Comparison of ENCODE assay signal across 1 cellular context in genomic region chr7:132783824-132784223, GRCh38.
TF ChIP-seq lines count a peak whose summit lies in the region.

No MANE protein-coding gene starts in this region.

TF ChIP-seq in WTC11, 78 proteins besides CTCF, POLR2A, EP300 and RAD21 (continued from another document):
- TF ChIP-seq, protein P1, sequence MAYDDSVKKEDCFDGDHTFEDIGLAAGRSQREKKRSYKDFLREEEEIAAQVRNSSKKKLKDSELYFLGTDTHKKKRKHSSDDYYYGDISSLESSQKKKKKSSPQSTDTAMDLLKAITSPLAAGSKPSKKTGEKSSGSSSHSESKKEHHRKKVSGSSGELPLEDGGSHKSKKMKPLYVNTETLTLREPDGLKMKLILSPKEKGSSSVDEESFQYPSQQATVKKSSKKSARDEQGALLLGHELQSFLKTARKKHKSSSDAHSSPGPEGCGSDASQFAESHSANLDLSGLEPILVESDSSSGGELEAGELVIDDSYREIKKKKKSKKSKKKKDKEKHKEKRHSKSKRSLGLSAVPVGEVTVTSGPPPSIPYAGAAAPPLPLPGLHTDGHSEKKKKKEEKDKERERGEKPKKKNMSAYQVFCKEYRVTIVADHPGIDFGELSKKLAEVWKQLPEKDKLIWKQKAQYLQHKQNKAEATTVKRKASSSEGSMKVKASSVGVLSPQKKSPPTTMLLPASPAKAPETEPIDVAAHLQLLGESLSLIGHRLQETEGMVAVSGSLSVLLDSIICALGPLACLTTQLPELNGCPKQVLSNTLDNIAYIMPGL (CRISPR knock-in tag; IDR thresholded peaks at IDR 0.05): no peak
- TF ChIP-seq SOX15 (CRISPR knock-in tag; IDR thresholded peaks at IDR 0.05): no peak
- TF ChIP-seq CREM (CRISPR knock-in tag; IDR thresholded peaks at IDR 0.05): no peak
- no peak for TF ChIP-seq ETV6 (CRISPR knock-in tag; IDR thresholded peaks at IDR 0.05)
- TF ChIP-seq, protein P2, sequence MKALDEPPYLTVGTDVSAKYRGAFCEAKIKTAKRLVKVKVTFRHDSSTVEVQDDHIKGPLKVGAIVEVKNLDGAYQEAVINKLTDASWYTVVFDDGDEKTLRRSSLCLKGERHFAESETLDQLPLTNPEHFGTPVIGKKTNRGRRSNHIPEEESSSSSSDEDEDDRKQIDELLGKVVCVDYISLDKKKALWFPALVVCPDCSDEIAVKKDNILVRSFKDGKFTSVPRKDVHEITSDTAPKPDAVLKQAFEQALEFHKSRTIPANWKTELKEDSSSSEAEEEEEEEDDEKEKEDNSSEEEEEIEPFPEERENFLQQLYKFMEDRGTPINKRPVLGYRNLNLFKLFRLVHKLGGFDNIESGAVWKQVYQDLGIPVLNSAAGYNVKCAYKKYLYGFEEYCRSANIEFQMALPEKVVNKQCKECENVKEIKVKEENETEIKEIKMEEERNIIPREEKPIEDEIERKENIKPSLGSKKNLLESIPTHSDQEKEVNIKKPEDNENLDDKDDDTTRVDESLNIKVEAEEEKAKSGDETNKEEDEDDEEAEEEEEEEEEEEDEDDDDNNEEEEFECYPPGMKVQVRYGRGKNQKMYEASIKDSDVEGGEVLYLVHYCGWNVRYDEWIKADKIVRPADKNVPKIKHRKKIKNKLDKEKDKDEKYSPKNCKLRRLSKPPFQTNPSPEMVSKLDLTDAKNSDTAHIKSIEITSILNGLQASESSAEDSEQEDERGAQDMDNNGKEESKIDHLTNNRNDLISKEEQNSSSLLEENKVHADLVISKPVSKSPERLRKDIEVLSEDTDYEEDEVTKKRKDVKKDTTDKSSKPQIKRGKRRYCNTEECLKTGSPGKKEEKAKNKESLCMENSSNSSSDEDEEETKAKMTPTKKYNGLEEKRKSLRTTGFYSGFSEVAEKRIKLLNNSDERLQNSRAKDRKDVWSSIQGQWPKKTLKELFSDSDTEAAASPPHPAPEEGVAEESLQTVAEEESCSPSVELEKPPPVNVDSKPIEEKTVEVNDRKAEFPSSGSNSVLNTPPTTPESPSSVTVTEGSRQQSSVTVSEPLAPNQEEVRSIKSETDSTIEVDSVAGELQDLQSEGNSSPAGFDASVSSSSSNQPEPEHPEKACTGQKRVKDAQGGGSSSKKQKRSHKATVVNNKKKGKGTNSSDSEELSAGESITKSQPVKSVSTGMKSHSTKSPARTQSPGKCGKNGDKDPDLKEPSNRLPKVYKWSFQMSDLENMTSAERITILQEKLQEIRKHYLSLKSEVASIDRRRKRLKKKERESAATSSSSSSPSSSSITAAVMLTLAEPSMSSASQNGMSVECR (CRISPR knock-in tag; IDR thresholded peaks at IDR 0.05; ENCODE audit: borderline replicate concordance): no peak
- no peak for TF ChIP-seq FOXP4 (CRISPR knock-in tag; IDR thresholded peaks at IDR 0.05)
- TF ChIP-seq ZMAT4 (CRISPR knock-in tag; IDR thresholded peaks at IDR 0.05): no peak
- no peak for TF ChIP-seq ATF2 (CRISPR knock-in tag; IDR thresholded peaks at IDR 0.05; ENCODE audit: borderline replicate concordance, low read depth)
- no peak for TF ChIP-seq NR2C2 (CRISPR knock-in tag; IDR thresholded peaks at IDR 0.05)
- no peak for TF ChIP-seq ZNF425 (CRISPR knock-in tag; conservative IDR thresholded peaks at IDR 0.05)
- TF ChIP-seq EMX1 (CRISPR knock-in tag; IDR thresholded peaks at IDR 0.05): no peak
- TF ChIP-seq SMAD4 (CRISPR knock-in tag; IDR thresholded peaks at IDR 0.05): no peak
- TF ChIP-seq FOXP1 (CRISPR knock-in tag; IDR thresholded peaks at IDR 0.05; ENCODE audit: borderline replicate concordance): no peak
- TF ChIP-seq, protein P3, sequence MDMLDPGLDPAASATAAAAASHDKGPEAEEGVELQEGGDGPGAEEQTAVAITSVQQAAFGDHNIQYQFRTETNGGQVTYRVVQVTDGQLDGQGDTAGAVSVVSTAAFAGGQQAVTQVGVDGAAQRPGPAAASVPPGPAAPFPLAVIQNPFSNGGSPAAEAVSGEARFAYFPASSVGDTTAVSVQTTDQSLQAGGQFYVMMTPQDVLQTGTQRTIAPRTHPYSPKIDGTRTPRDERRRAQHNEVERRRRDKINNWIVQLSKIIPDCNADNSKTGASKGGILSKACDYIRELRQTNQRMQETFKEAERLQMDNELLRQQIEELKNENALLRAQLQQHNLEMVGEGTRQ (CRISPR knock-in tag; IDR thresholded peaks at IDR 0.05): no peak
- no peak for TF ChIP-seq ZNF219 (CRISPR knock-in tag; IDR thresholded peaks at IDR 0.05; ENCODE audit: borderline replicate concordance)
- no peak for TF ChIP-seq IRF2 (CRISPR knock-in tag; IDR thresholded peaks at IDR 0.05; ENCODE audit: borderline replicate concordance, low read depth)
- TF ChIP-seq FOXJ3 (CRISPR knock-in tag; IDR thresholded peaks at IDR 0.05; ENCODE audit: borderline replicate concordance): no peak
